ENCODE assay signal across 24 cellular contexts in genomic region chr7:149566103-149566502, GRCh38.
DNase-seq lines count a peak whose midpoint lies in the region; ATAC-seq, FAIRE-seq and TF ChIP-seq lines count a peak whose summit lies in the region.
"Had no signal": no experiment of that assay in that cellular context is flagged by ENCODE, and none has a peak within 500 bp of the region (broad histone marks: within the 10 kb centered on the region; RNA-seq: fewer than 3 reads in every experiment).

No MANE protein-coding gene starts in this region.

- H3K27me3 Mint-ChIP-seq in activated CD8-positive, alpha-beta memory T cell treated with anti-CD3 and anti-CD28 coated beads, Interleukin-2, amount 10 ng/mL, durations not matched to agents 7 days and 5 days, result no peaks in the 10 kb centered on the region
- no peaks in the 10 kb centered on the region for H3K27me3 Mint-ChIP-seq in activated T-helper 17 cell treated with anti-CD3 and anti-CD28 coated beads, Interleukin-2, amount 50 U/mL, for 72 hours
- H3K27me3 Mint-ChIP-seq in activated T-helper 2 cell treated with anti-CD3 and anti-CD28 coated beads, Interferon-gamma antibody, Interleukin-2, Interleukin-4, amounts not matched to agents 10 μg/mL and 5 μg/mL and 100 μg/mL, durations not matched to agents 14 hours and 24 hours and 36 hours (ENCODE audit: low read depth), result no peaks in the 10 kb centered on the region
- H3K27me3 Mint-ChIP-seq: CD4-positive, CD25-positive, alpha-beta regulatory T cell had no signal

- POLR2A ChIA-PET in endothelial cell of umbilical vein (lab: Charles Lee), result no interaction called here

- no peak overlapping the region for H3K27ac ChIP-seq in endothelial cell of umbilical vein (ENCODE audit: insufficient read depth, low read depth, low read length)
- H3K27ac ChIP-seq: GM23248, PC-9, SJSA1 had no signal

- no peak for DNase-seq in activated CD8-positive, alpha-beta memory T cell treated with anti-CD3 and anti-CD28 coated beads, Interleukin-2, amount 10 ng/mL, durations not matched to agents 7 days and 5 days
- DNase-seq in activated CD8-positive, alpha-beta memory T cell treated with anti-CD3 and anti-CD28 coated beads for 24 hours, result no peak
- DNase-seq in GM18507 (ENCODE audit: extremely low spot score, insufficient read length, low read depth), result no peak
- no peak for DNase-seq in endothelial cell of umbilical vein (ENCODE audit: low read depth, low spot score)
- no peak for DNase-seq in COLO829 (ENCODE audit: low spot score)
- no peak for DNase-seq in activated T-helper 2 cell treated with anti-CD3 and anti-CD28 coated beads, Interferon-gamma antibody, Interleukin-2, Interleukin-4, amounts not matched to agents 10 μg/mL and 5 μg/mL and 100 μg/mL, durations not matched to agents 14 hours and 24 hours and 36 hours (ENCODE audit: low spot score)
- DNase-seq: CD4-positive, CD25-positive, alpha-beta regulatory T cell; GM23248; H7; KBM-7; MV-4-11; NCI-H1105; NCI-H1436 treated with DMSO at 0.1 percent for 48 hours; NCI-H1930; NCI-H446; NCI-H524 treated with DMSO at 0.1 percent for 48 hours; NCI-H82; PC-9; Right ventricle myocardium superior; RPMI8226 had no signal

- no peak overlapping the region for H3K4me3 Mint-ChIP-seq in activated CD8-positive, alpha-beta memory T cell treated with anti-CD3 and anti-CD28 coated beads, Interleukin-2, amount 10 ng/mL, durations not matched to agents 7 days and 5 days
- H3K4me3 Mint-ChIP-seq in activated T-helper 17 cell treated with anti-CD3 and anti-CD28 coated beads, Interleukin-2, amount 50 U/mL, for 72 hours, result no peak overlapping the region
- H3K4me3 Mint-ChIP-seq in activated T-helper 2 cell treated with anti-CD3 and anti-CD28 coated beads, Interferon-gamma antibody, Interleukin-2, Interleukin-4, amounts not matched to agents 10 μg/mL and 5 μg/mL and 100 μg/mL, durations not matched to agents 14 hours and 24 hours and 36 hours (ENCODE audit: low read depth), result no peak overlapping the region
- H3K4me3 Mint-ChIP-seq: CD4-positive, CD25-positive, alpha-beta regulatory T cell had no signal

- H3K36me3 ChIP-seq in endothelial cell of umbilical vein (ENCODE audit: control insufficient read depth in 2 of 2, extremely low read depth in 1 of 2, insufficient read depth in 2 of 2, low read length in 2 of 2), result peaks cover 6% of the 10 kb centered on the region in 2 experiments

- peaks cover 8% of the 10 kb centered on the region for H3K4me1 Mint-ChIP-seq in activated CD8-positive, alpha-beta memory T cell treated with anti-CD3 and anti-CD28 coated beads, Interleukin-2, amount 10 ng/mL, durations not matched to agents 7 days and 5 days
- peaks cover 15% of the 10 kb centered on the region for H3K4me1 Mint-ChIP-seq in activated T-helper 17 cell treated with anti-CD3 and anti-CD28 coated beads, Interleukin-2, amount 50 U/mL, for 72 hours
- peaks cover 3% of the 10 kb centered on the region for H3K4me1 Mint-ChIP-seq in activated T-helper 2 cell treated with anti-CD3 and anti-CD28 coated beads, Interferon-gamma antibody, Interleukin-2, Interleukin-4, amounts not matched to agents 10 μg/mL and 5 μg/mL and 100 μg/mL, durations not matched to agents 14 hours and 24 hours and 36 hours (ENCODE audit: low read depth)

- no peak overlapping the region for H3K27ac Mint-ChIP-seq in activated CD8-positive, alpha-beta memory T cell treated with anti-CD3 and anti-CD28 coated beads, Interleukin-2, amount 10 ng/mL, durations not matched to agents 7 days and 5 days
- H3K27ac Mint-ChIP-seq in activated T-helper 17 cell treated with anti-CD3 and anti-CD28 coated beads, Interleukin-2, amount 50 U/mL, for 72 hours, result peak overlapping the region; percentile 4
- no peak overlapping the region for H3K27ac Mint-ChIP-seq in activated T-helper 2 cell treated with anti-CD3 and anti-CD28 coated beads, Interferon-gamma antibody, Interleukin-2, Interleukin-4, amounts not matched to agents 10 μg/mL and 5 μg/mL and 100 μg/mL, durations not matched to agents 14 hours and 24 hours and 36 hours

- no peak overlapping the region for H3K4me3 ChIP-seq in endothelial cell of umbilical vein (replicated peaks in 1 of 3; ENCODE audit: insufficient read depth in 1 of 3, low read depth in 1 of 3, low read length in 3 of 3)
- H3K4me3 ChIP-seq: GM23248, PC-9, SJSA1 had no signal

- H3K27me3 ChIP-seq in endothelial cell of umbilical vein (ENCODE audit: control insufficient read depth in 2 of 2, insufficient read depth in 2 of 2, low read length in 2 of 2), result no peaks in the 10 kb centered on the region
- H3K27me3 ChIP-seq: SJSA1 had no signal

- no TSS peak for BruUV-seq in endothelial cell of umbilical vein (replicated peaks; lab: Mats Ljungman, UMichigan)

- TF ChIP-seq CTCF in endothelial cell of umbilical vein (IDR thresholded peaks at IDR 0.05; ENCODE audit: extremely low read depth in 1 of 2, insufficient read depth in 1 of 2, low read depth in 1 of 2, low read length in 2 of 2), result no peak

- peaks cover 70% of the 10 kb centered on the region for H3K36me3 Mint-ChIP-seq in activated CD8-positive, alpha-beta memory T cell treated with anti-CD3 and anti-CD28 coated beads, Interleukin-2, amount 10 ng/mL, durations not matched to agents 7 days and 5 days
- H3K36me3 Mint-ChIP-seq in activated T-helper 17 cell treated with anti-CD3 and anti-CD28 coated beads, Interleukin-2, amount 50 U/mL, for 72 hours (ENCODE audit: low read depth), result peaks cover 78% of the 10 kb centered on the region
- peaks cover 70% of the 10 kb centered on the region for H3K36me3 Mint-ChIP-seq in activated T-helper 2 cell treated with anti-CD3 and anti-CD28 coated beads, Interferon-gamma antibody, Interleukin-2, Interleukin-4, amounts not matched to agents 10 μg/mL and 5 μg/mL and 100 μg/mL, durations not matched to agents 14 hours and 24 hours and 36 hours (ENCODE audit: low read depth)

- intact Hi-C loops in endothelial cell of umbilical vein (cut with micrococcal nuclease), result no loop called here
- intact Hi-C loops in activated T-helper 2 cell treated with anti-CD3 and anti-CD28 coated beads, Interferon-gamma antibody, Interleukin-2, Interleukin-4, amounts not matched to agents 10 μg/mL and 5 μg/mL and 100 μg/mL, durations not matched to agents 14 hours and 24 hours and 36 hours (cut with micrococcal nuclease), result no loop called here

- FAIRE-seq in GM18507 (lab: Jason Lieb, UNC), result peak; percentile 66
- peak; percentile 46 for FAIRE-seq in endothelial cell of umbilical vein (lab: Jason Lieb, UNC)
- FAIRE-seq: D721Med had no signal

- CTCF ChIA-PET in activated CD8-positive, alpha-beta memory T cell treated with anti-CD3 and anti-CD28 coated beads, Interleukin-2, amount 10 ng/mL, durations not matched to agents 7 days and 5 days (lab: Charles Lee), result no interaction called here
- CTCF ChIA-PET in endothelial cell of umbilical vein (lab: Charles Lee), result no interaction called here

- H3K9me3 ChIP-seq in endothelial cell of umbilical vein (replicated peaks; ENCODE audit: control insufficient read depth, insufficient read depth, low read length), result no peaks in the 10 kb centered on the region

- H3K4me1 ChIP-seq in endothelial cell of umbilical vein (ENCODE audit: control insufficient read depth, extremely low read depth, insufficient read depth, low read length), result no peaks in the 10 kb centered on the region
- H3K4me1 ChIP-seq: SJSA1 had no signal

- no peak for TF ChIP-seq POLR2A in endothelial cell of umbilical vein (IDR thresholded peaks at IDR 0.05; ENCODE audit: low read depth, low read length)

- dilution Hi-C loops in endothelial cell of umbilical vein (cut with MboI; ENCODE audit: extremely low pct_ligation_motif_present, low sequenced_read_pairs), result no loop called here

- H4K20me1 ChIP-seq in endothelial cell of umbilical vein (replicated peaks; ENCODE audit: control insufficient read depth, extremely low read depth, insufficient read depth, low read length), result no peaks in the 10 kb centered on the region

- H3K9me1 ChIP-seq in endothelial cell of umbilical vein (replicated peaks; ENCODE audit: control insufficient read depth, extremely low read depth, insufficient read depth, low read length), result no peaks in the 10 kb centered on the region

- no peak overlapping the region for H3K9ac ChIP-seq in endothelial cell of umbilical vein (replicated peaks; ENCODE audit: extremely low read depth, insufficient read depth, low read length)
- H3K9ac ChIP-seq: GM23248 had no signal

- peaks cover 3% of the 10 kb centered on the region for H3K79me2 ChIP-seq in endothelial cell of umbilical vein (ENCODE audit: control insufficient read depth, insufficient read depth, low read length)

- peaks cover 17% of the 10 kb centered on the region for H3K9me3 Mint-ChIP-seq in activated CD8-positive, alpha-beta memory T cell treated with anti-CD3 and anti-CD28 coated beads, Interleukin-2, amount 10 ng/mL, durations not matched to agents 7 days and 5 days (ENCODE audit: low read depth)
- H3K9me3 Mint-ChIP-seq in activated T-helper 17 cell treated with anti-CD3 and anti-CD28 coated beads, Interleukin-2, amount 50 U/mL, for 72 hours, result peaks cover 16% of the 10 kb centered on the region
- H3K9me3 Mint-ChIP-seq in activated T-helper 2 cell treated with anti-CD3 and anti-CD28 coated beads, Interferon-gamma antibody, Interleukin-2, Interleukin-4, amounts not matched to agents 10 μg/mL and 5 μg/mL and 100 μg/mL, durations not matched to agents 14 hours and 24 hours and 36 hours, result peaks cover 13% of the 10 kb centered on the region

- no peak overlapping the region for H2AFZ ChIP-seq in endothelial cell of umbilical vein (ENCODE audit: low read depth, low read length)
- H2AFZ ChIP-seq: GM23248, PC-9 had no signal

- H3K4me2 ChIP-seq in endothelial cell of umbilical vein (ENCODE audit: insufficient read depth, low read length), result no peak overlapping the region
- H3K4me2 ChIP-seq: PC-9 had no signal

- peak; percentile 27 for ATAC-seq in activated CD8-positive, alpha-beta memory T cell treated with anti-CD3 and anti-CD28 coated beads, Interleukin-2, amount 10 ng/mL, durations not matched to agents 7 days and 5 days
- ATAC-seq in activated T-helper 17 cell treated with anti-CD3 and anti-CD28 coated beads, Interleukin-2, amount 50 U/mL, for 72 hours (replicated peaks), result peak; percentile 65
- ATAC-seq in HG03039 (IDR thresholded peaks at IDR 0.05; ENCODE audit: unreplicated experiment), result no peak

TF ChIP-seq in endothelial cell of umbilical vein, 7 proteins besides CTCF, POLR2A, EP300 and RAD21 (continues in another document):
- TF ChIP-seq FOS (IDR thresholded peaks at IDR 0.05; ENCODE audit: borderline replicate concordance, insufficient read depth, low read length), result no peak
- TF ChIP-seq MAX (IDR thresholded peaks at IDR 0.05; ENCODE audit: insufficient read depth, insufficient read length), result no peak
- no peak for TF ChIP-seq MYC (IDR thresholded peaks at IDR 0.05; ENCODE audit: low read depth, low read length)
- TF ChIP-seq GATA2 (IDR thresholded peaks at IDR 0.05; ENCODE audit: insufficient read depth, insufficient read length, low read depth, low read length), result no peak
- TF ChIP-seq JUN (IDR thresholded peaks at IDR 0.05; ENCODE audit: borderline replicate concordance, insufficient read depth, insufficient read length, low read depth), result no peak
- no peak for TF ChIP-seq EZH2 (IDR thresholded peaks at IDR 0.05; ENCODE audit: borderline replicate concordance, low read depth, low read length, severe bottlenecking)
